14 cellular contexts compared by ENCODE assay signal in the genomic region with DNA sequence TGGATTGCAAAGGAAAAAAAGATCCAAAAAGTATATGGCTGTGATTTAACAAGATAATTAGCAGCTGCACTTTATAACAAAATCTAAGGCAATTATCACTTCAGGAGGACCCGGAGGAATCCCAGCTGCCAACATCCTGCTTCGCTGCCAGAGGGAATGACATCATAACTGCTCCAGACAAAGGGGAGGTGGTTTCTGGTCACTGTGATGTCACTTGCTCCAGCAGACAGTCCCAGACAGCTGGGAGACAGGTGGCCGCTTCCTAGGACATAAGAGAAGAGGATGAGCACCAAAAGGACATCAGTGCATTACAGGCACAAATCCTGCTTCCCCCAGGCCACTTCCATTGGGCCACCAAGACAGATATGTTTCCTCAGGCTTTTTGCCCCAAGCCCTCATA.
DNase-seq lines count a peak whose midpoint lies in the region; ATAC-seq and TF ChIP-seq lines count a peak whose summit lies in the region.
"Had no signal": no experiment of that assay in that cellular context is flagged by ENCODE, and none has a peak within 500 bp of the region (broad histone marks: within the 10 kb centered on the region; RNA-seq: fewer than 3 reads in every experiment).

No MANE protein-coding gene starts in this region.

- peaks cover 46% of the 10 kb centered on the region for H3K4me1 Mint-ChIP-seq in brain
- H3K4me1 Mint-ChIP-seq in mesothelial cell of epicardium, result peaks cover 45% of the 10 kb centered on the region

- ATAC-seq in GM19395 (IDR thresholded peaks at IDR 0.05; ENCODE audit: unreplicated experiment), result no peak
- ATAC-seq in aorta (ENCODE audit: low FRiP score), result no peak
- ATAC-seq in HG03565 (IDR thresholded peaks at IDR 0.05; ENCODE audit: unreplicated experiment), result no peak
- ATAC-seq: natural killer cell; stimulated activated naive B cell treated with anti-CD40 and anti-IgM and Interleukin-4, amounts not matched to agents 10 μg/mL and 1 μg/mL and 100 μg/mL, for 72 hours had no signal

- H3K4me3 ChIP-seq in aorta (ENCODE audit: low read length in 2 of 2), result no peak overlapping the region

- H3K27me3 Mint-ChIP-seq in brain (peaks cover 23% of the 10 kb centered on the region), mesothelial cell of epicardium (ENCODE audit: low read depth) (no peaks in the 10 kb centered on the region)

- no peaks in the 10 kb centered on the region for H3K27me3 ChIP-seq in aorta (ENCODE audit: control insufficient read depth in 1 of 2, insufficient read depth in 2 of 2, low read length in 1 of 2)

- 35 to 49% methylated on average over 3 of the region's 3 CpGs for WGBS in aorta, 2 donors

- no peak for TF ChIP-seq CTCF in brain (conservative IDR thresholded peaks at IDR 0.05)
- no peak for TF ChIP-seq CTCF in mesothelial cell of epicardium (IDR thresholded peaks at IDR 0.05; ENCODE audit: unreplicated experiment)

- H3K4me3 Mint-ChIP-seq in brain (no peak overlapping the region), mesothelial cell of epicardium (no peak overlapping the region)
- H3K4me3 Mint-ChIP-seq: natural killer cell; stimulated activated naive B cell treated with anti-CD40 and anti-IgM and Interleukin-4, amounts not matched to agents 10 μg/mL and 1 μg/mL and 100 μg/mL, for 72 hours had no signal

- H3K27ac Mint-ChIP-seq in brain, result peak overlapping the region in 4 of 5 experiments; percentile 30 to 74 (median 60)
- H3K27ac Mint-ChIP-seq in mesothelial cell of epicardium, result peak overlapping the region; percentile 33
- H3K27ac Mint-ChIP-seq: natural killer cell; stimulated activated naive B cell treated with anti-CD40 and anti-IgM and Interleukin-4, amounts not matched to agents 10 μg/mL and 1 μg/mL and 100 μg/mL, for 72 hours had no signal

- DNase-seq in DMS53 treated with DMSO at 0.1 percent for 48 hours (lab: John Stamatoyannopoulos, UW; ENCODE audit: unreplicated experiment), result peak; percentile 83
- peak; percentile 29 for DNase-seq in NCI-H2196 (lab: John Stamatoyannopoulos, UW; ENCODE audit: unreplicated experiment)
- no peak for DNase-seq in mesothelial cell of epicardium (ENCODE audit: low spot score in 2 of 2, unreplicated experiment in 2 of 2)
- no peak for DNase-seq in iPS-NIHi7 (ENCODE audit: extremely low spot score)
- no peak for DNase-seq in aorta
- DNase-seq: DMS79 treated with DMSO at 0.1 percent for 48 hours; H7; natural killer cell; NCI-H345; stimulated activated naive B cell treated with anti-CD40 and anti-IgM and Interleukin-4, amounts not matched to agents 10 μg/mL and 1 μg/mL and 100 μg/mL, for 72 hours; T1000 had no signal

- no peak overlapping the region for H3K27ac ChIP-seq in aorta (ENCODE audit: low read depth in 1 of 2, low read length in 2 of 2)

- peaks cover 0 to 9% (median 1%) of the 10 kb centered on the region in 5 experiments for H3K9me3 Mint-ChIP-seq in brain
- peaks cover 21% of the 10 kb centered on the region for H3K9me3 Mint-ChIP-seq in mesothelial cell of epicardium
- H3K9me3 Mint-ChIP-seq: natural killer cell; stimulated activated naive B cell treated with anti-CD40 and anti-IgM and Interleukin-4, amounts not matched to agents 10 μg/mL and 1 μg/mL and 100 μg/mL, for 72 hours had no signal

- H3K9me3 ChIP-seq in aorta (ENCODE audit: control insufficient read depth, low read length), result no peaks in the 10 kb centered on the region

- H3K36me3 ChIP-seq in aorta (ENCODE audit: control insufficient read depth in 1 of 2, insufficient read depth in 2 of 2, low read length in 1 of 2), result no peaks in the 10 kb centered on the region

- intact Hi-C loops in aorta (cut with DNase I), result loop anchor here in 1 of 2 donors (5.0 to 10.0 kb wide), 4 partner anchors 82 to 540 kb away; no protein-coding TSS in a partner anchor

- peaks cover 0 to 2% of the 10 kb centered on the region in 2 donors for H3K4me1 ChIP-seq in aorta (ENCODE audit: control insufficient read depth in 1 of 2, insufficient read depth in 2 of 2, low read length in 2 of 2)

- H3K36me3 Mint-ChIP-seq in brain (no peaks in the 10 kb centered on the region), mesothelial cell of epicardium (no peaks in the 10 kb centered on the region)
- H3K36me3 Mint-ChIP-seq: natural killer cell; stimulated activated naive B cell treated with anti-CD40 and anti-IgM and Interleukin-4, amounts not matched to agents 10 μg/mL and 1 μg/mL and 100 μg/mL, for 72 hours had no signal

Comparison
In these comparisons a context has a peak if more than half of its experiments do, and no peak if none do; other contexts are left out.
1. DNase-seq: peak in DMS53 treated with DMSO at 0.1 percent for 48 hours (single experiment) and NCI-H2196 (single experiment); none in mesothelial cell of epicardium (0 of 2), iPS-NIHi7 (single experiment) and aorta (0 of 2).